In genomic region chr13:74250738-74251190, GRCh38 we compare ENCODE assay signal across 17 cellular contexts.
DNase-seq lines count a peak whose midpoint lies in the region; ATAC-seq and TF ChIP-seq lines count a peak whose summit lies in the region.
"Had no signal": no experiment of that assay in that cellular context is flagged by ENCODE, and none has a peak within 500 bp of the region (broad histone marks: within the 10 kb centered on the region; RNA-seq: fewer than 3 reads in every experiment).

No MANE protein-coding gene starts in this region.

- peak overlapping the region; percentile 87 for H3K27ac ChIP-seq in osteoblast (ENCODE audit: low read depth, low read length)

- POLR2A ChIA-PET in activated CD8-positive, alpha-beta T cell treated with anti-CD3 and anti-CD28 coated beads for 36 hours (lab: Charles Lee): interaction anchor here (0.5 kb wide), 1 partner anchor 20 kb away, joined by 3 read pairs; no protein-coding TSS in a partner anchor
- POLR2A ChIA-PET in activated CD8-positive, alpha-beta T cell treated with anti-CD3 and anti-CD28 coated beads, Interleukin-2, amount 10 ng/mL, durations not matched to agents 7 days and 5 days (lab: Charles Lee): interaction anchor here (0.6 kb wide), 1 partner anchor 16 kb away, joined by 3 read pairs; no protein-coding TSS in a partner anchor

- DNase-seq in activated CD8-positive, alpha-beta T cell treated with anti-CD3 and anti-CD28 coated beads for 36 hours: no peak
- DNase-seq in activated CD8-positive, alpha-beta T cell treated with anti-CD3 and anti-CD28 coated beads, Interleukin-2, amount 10 ng/mL, durations not matched to agents 7 days and 5 days: no peak
- DNase-seq in NCI-H226 (peak; percentile 78), osteoblast (ENCODE audit: insufficient read length, low spot score, missing footprints) (peak; percentile 72), cerebellar nuclear complex (lab: John Stamatoyannopoulos, UW) (no peak), DMS 273 (lab: John Stamatoyannopoulos, UW; ENCODE audit: unreplicated experiment) (no peak)
- no peak for DNase-seq in central memory CD8-positive, alpha-beta T cell (ENCODE audit: low spot score in 2 of 2)
- DNase-seq: ACHN; activated CD4-positive, CD25-positive, alpha-beta regulatory T cell treated with anti-CD3 and anti-CD28 coated beads, Interleukin-2, amount 50 U/mL, for 72 hours; activated effector memory CD4-positive, alpha-beta T cell treated with Interleukin-2 at 50 U/mL for 16 hours; DND-41; head of caudate nucleus; NCI-H187; occipital lobe had no signal

- intact Hi-C loops in activated CD8-positive, alpha-beta T cell treated with anti-CD3 and anti-CD28 coated beads for 36 hours (cut with micrococcal nuclease): no loop called here

- H3K79me2 ChIP-seq in osteoblast (ENCODE audit: insufficient read depth, low read length): no peaks in the 10 kb centered on the region

- no peaks in the 10 kb centered on the region for H3K36me3 ChIP-seq in osteoblast (ENCODE audit: insufficient read depth, low read length)

- no peaks in the 10 kb centered on the region for H3K27me3 ChIP-seq in osteoblast (ENCODE audit: insufficient read depth, low read length)

- CTCF ChIA-PET in activated CD8-positive, alpha-beta T cell treated with anti-CD3 and anti-CD28 coated beads for 36 hours (lab: Charles Lee): no interaction called here
- CTCF ChIA-PET in activated CD8-positive, alpha-beta T cell treated with anti-CD3 and anti-CD28 coated beads, Interleukin-2, amount 10 ng/mL, durations not matched to agents 7 days and 5 days (lab: Charles Lee): interaction anchor here (16.1 kb wide), 1 partner anchor 36 kb away, joined by 114 read pairs; no protein-coding TSS in a partner anchor

- no peak for TF ChIP-seq CTCF in activated CD8-positive, alpha-beta T cell treated with anti-CD3 and anti-CD28 coated beads for 36 hours (IDR thresholded peaks at IDR 0.05)
- no peak for TF ChIP-seq CTCF in osteoblast (IDR thresholded peaks at IDR 0.05; ENCODE audit: extremely low read depth, low read depth, low read length)

- H3K4me1 ChIP-seq in osteoblast (ENCODE audit: insufficient read depth, low read length): peaks cover 33% of the 10 kb centered on the region

- no peaks in the 10 kb centered on the region for H3K27me3 Mint-ChIP-seq in activated CD8-positive, alpha-beta T cell treated with anti-CD3 and anti-CD28 coated beads for 36 hours
- no peaks in the 10 kb centered on the region for H3K27me3 Mint-ChIP-seq in activated CD8-positive, alpha-beta T cell treated with anti-CD3 and anti-CD28 coated beads, Interleukin-2, amount 10 ng/mL, durations not matched to agents 7 days and 5 days (ENCODE audit: low read depth)
- no peaks in the 10 kb centered on the region for H3K27me3 Mint-ChIP-seq in central memory CD8-positive, alpha-beta T cell

- H3K4me1 Mint-ChIP-seq in activated CD8-positive, alpha-beta T cell treated with anti-CD3 and anti-CD28 coated beads for 36 hours (ENCODE audit: low read depth): peaks cover 79% of the 10 kb centered on the region
- H3K4me1 Mint-ChIP-seq in activated CD8-positive, alpha-beta T cell treated with anti-CD3 and anti-CD28 coated beads, Interleukin-2, amount 10 ng/mL, durations not matched to agents 7 days and 5 days (ENCODE audit: low read depth): peaks cover 60% of the 10 kb centered on the region
- H3K4me1 Mint-ChIP-seq in central memory CD8-positive, alpha-beta T cell: peaks cover 84% of the 10 kb centered on the region

- H3K9me3 ChIP-seq in osteoblast (ENCODE audit: low read depth, low read length): peaks cover 4% of the 10 kb centered on the region

- H3K9me3 Mint-ChIP-seq in activated CD8-positive, alpha-beta T cell treated with anti-CD3 and anti-CD28 coated beads for 36 hours: no peaks in the 10 kb centered on the region
- no peaks in the 10 kb centered on the region for H3K9me3 Mint-ChIP-seq in activated CD8-positive, alpha-beta T cell treated with anti-CD3 and anti-CD28 coated beads, Interleukin-2, amount 10 ng/mL, durations not matched to agents 7 days and 5 days (ENCODE audit: insufficient read depth)
- H3K9me3 Mint-ChIP-seq in central memory CD8-positive, alpha-beta T cell: no peaks in the 10 kb centered on the region

- no peak overlapping the region for H3K4me3 Mint-ChIP-seq in activated CD8-positive, alpha-beta T cell treated with anti-CD3 and anti-CD28 coated beads for 36 hours
- no peak overlapping the region for H3K4me3 Mint-ChIP-seq in activated CD8-positive, alpha-beta T cell treated with anti-CD3 and anti-CD28 coated beads, Interleukin-2, amount 10 ng/mL, durations not matched to agents 7 days and 5 days
- peak overlapping the region; percentile 7 for H3K4me3 Mint-ChIP-seq in central memory CD8-positive, alpha-beta T cell

- H3K27ac Mint-ChIP-seq in activated CD8-positive, alpha-beta T cell treated with anti-CD3 and anti-CD28 coated beads for 36 hours: peak overlapping the region; percentile 33
- no peak overlapping the region for H3K27ac Mint-ChIP-seq in activated CD8-positive, alpha-beta T cell treated with anti-CD3 and anti-CD28 coated beads, Interleukin-2, amount 10 ng/mL, durations not matched to agents 7 days and 5 days
- H3K27ac Mint-ChIP-seq in central memory CD8-positive, alpha-beta T cell (ENCODE audit: low read depth): peak overlapping the region; percentile 87

- H2AFZ ChIP-seq in osteoblast (ENCODE audit: low read length): no peak overlapping the region

- H4K20me1 ChIP-seq in osteoblast (ENCODE audit: insufficient read depth, low read length): no peaks in the 10 kb centered on the region

- H3K36me3 Mint-ChIP-seq in activated CD8-positive, alpha-beta T cell treated with anti-CD3 and anti-CD28 coated beads for 36 hours (ENCODE audit: low read depth): peaks cover 5% of the 10 kb centered on the region
- peaks cover 7% of the 10 kb centered on the region for H3K36me3 Mint-ChIP-seq in activated CD8-positive, alpha-beta T cell treated with anti-CD3 and anti-CD28 coated beads, Interleukin-2, amount 10 ng/mL, durations not matched to agents 7 days and 5 days (ENCODE audit: low read depth)
- peaks cover 6% of the 10 kb centered on the region for H3K36me3 Mint-ChIP-seq in central memory CD8-positive, alpha-beta T cell (ENCODE audit: insufficient read depth)

- H3K4me3 ChIP-seq in osteoblast (ENCODE audit: insufficient read depth, low read length): no peak overlapping the region
- H3K4me3 ChIP-seq: K562, lung had no signal

- H3K4me2 ChIP-seq in osteoblast (ENCODE audit: insufficient read depth, low read length): peak overlapping the region; percentile 9

- peak; percentile 35 for ATAC-seq in activated CD8-positive, alpha-beta T cell treated with anti-CD3 and anti-CD28 coated beads for 36 hours
- ATAC-seq in activated CD8-positive, alpha-beta T cell treated with anti-CD3 and anti-CD28 coated beads, Interleukin-2, amount 10 ng/mL, durations not matched to agents 7 days and 5 days: no peak
- no peak for ATAC-seq in central memory CD8-positive, alpha-beta T cell (replicated peaks; ENCODE audit: extremely low read depth, poor library complexity, severe bottlenecking)
- ATAC-seq in HG03571 (IDR thresholded peaks at IDR 0.05; ENCODE audit: unreplicated experiment): no peak
- ATAC-seq: K562 had no signal

Comparison
In these comparisons a context has a peak if more than half of its experiments do, and no peak if none do; other contexts are left out.
1. DNase-seq: peak in NCI-H226 (single experiment) and osteoblast (single experiment); none in activated CD8-positive, alpha-beta T cell treated with anti-CD3 and anti-CD28 coated beads for 36 hours (single experiment), activated CD8-positive, alpha-beta T cell treated with anti-CD3 and anti-CD28 coated beads, Interleukin-2, amount 10 ng/mL, durations not matched to agents 7 days and 5 days (single experiment), central memory CD8-positive, alpha-beta T cell (0 of 2), cerebellar nuclear complex (0 of 2) and DMS 273 (single experiment).